5 cellular contexts compared by ENCODE assay signal in genomic region chr4:21457086-21457840, GRCh38.
"Had no signal": no experiment of that assay in that cellular context is flagged by ENCODE, and none has a peak within 500 bp of the region (broad histone marks: within the 10 kb centered on the region; RNA-seq: fewer than 3 reads in every experiment).

No MANE protein-coding gene starts in this region.

- ATAC-seq: HepG2, K562 had no signal

- DNase-seq: IMR-90, KBM-7, KG1 had no signal
